21 cellular contexts compared by ENCODE assay signal in the genomic region with DNA sequence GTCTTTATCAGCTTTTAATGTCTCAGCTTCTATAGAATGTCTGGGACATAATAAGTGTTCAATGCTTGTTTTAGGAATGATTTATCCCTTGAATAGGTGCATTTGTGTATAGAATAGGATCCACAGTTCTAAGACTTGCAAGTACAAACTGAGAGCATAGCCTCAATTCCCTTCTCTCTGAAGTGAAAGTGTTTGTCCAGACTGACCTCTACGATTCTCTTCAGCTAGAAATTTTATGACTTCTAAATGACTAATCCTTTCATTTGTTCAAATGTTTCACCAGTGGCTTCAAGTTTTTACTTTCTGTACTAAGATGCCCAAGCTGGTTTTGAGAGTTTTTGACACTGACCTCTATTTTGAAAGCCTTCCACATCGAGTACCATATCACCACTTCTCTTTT.
A peak's percentile ranks its signal among the peaks of the same experiment; 100 is the strongest.
DNase-seq lines count a peak whose midpoint lies in the region; ATAC-seq, FAIRE-seq and TF ChIP-seq lines count a peak whose summit lies in the region.
"Had no signal": no experiment of that assay in that cellular context is flagged by ENCODE, and none has a peak within 500 bp of the region (broad histone marks: within the 10 kb centered on the region; RNA-seq: fewer than 3 reads in every experiment).

No MANE protein-coding gene starts in this region.

- no peak for FAIRE-seq in endothelial cell of umbilical vein (lab: Jason Lieb, UNC)

- H3K27me3 ChIP-seq in OCI-LY3 (ENCODE audit: low read depth, low read length) (no peaks in the 10 kb centered on the region), endothelial cell of umbilical vein (ENCODE audit: control insufficient read depth in 2 of 2, insufficient read depth in 2 of 2, low read length in 2 of 2) (no peaks in the 10 kb centered on the region), uterus (no peaks in the 10 kb centered on the region)
- H3K27me3 ChIP-seq: adrenal gland, esophagus muscularis mucosa, heart left ventricle, SJCRH30, thyroid gland had no signal

- TF ChIP-seq POLR2A in endothelial cell of umbilical vein (IDR thresholded peaks at IDR 0.05; ENCODE audit: low read depth, low read length) (no peak), uterus (IDR thresholded peaks at IDR 0.05) (no peak)

- H3K4me3 ChIP-seq in OCI-LY3 (ENCODE audit: low read length): no peak overlapping the region
- no peak overlapping the region for H3K4me3 ChIP-seq in endothelial cell of umbilical vein (replicated peaks in 1 of 3; ENCODE audit: insufficient read depth in 1 of 3, low read depth in 1 of 3, low read length in 3 of 3)
- H3K4me3 ChIP-seq in skeletal muscle cell (ENCODE audit: low read depth, low read length): no peak overlapping the region
- H3K4me3 ChIP-seq in uterus: no peak overlapping the region
- H3K4me3 ChIP-seq: adrenal gland, esophagus muscularis mucosa, heart left ventricle, left ventricle myocardium inferior, SJCRH30, thyroid gland had no signal

- TF ChIP-seq CTCF in OCI-LY3 (IDR thresholded peaks at IDR 0.05; ENCODE audit: low read depth, low read length) (no peak), endothelial cell of umbilical vein (IDR thresholded peaks at IDR 0.05; ENCODE audit: extremely low read depth in 1 of 2, insufficient read depth in 1 of 2, low read depth in 1 of 2, low read length in 2 of 2) (no peak), uterus (IDR thresholded peaks at IDR 0.05) (no peak)

- POLR2A ChIA-PET in endothelial cell of umbilical vein (lab: Charles Lee): no interaction called here

- CTCF ChIA-PET in endothelial cell of umbilical vein (lab: Charles Lee): interaction anchor here (1.3 kb wide), 1 partner anchor 21 kb away, joined by 3 read pairs; no protein-coding TSS in a partner anchor

- DNase-seq in endothelial cell of umbilical vein (ENCODE audit: low read depth, low spot score): peak; percentile 26
- DNase-seq in skeletal muscle cell (ENCODE audit: low read depth): peak; percentile 23
- DNase-seq in uterus: no peak
- DNase-seq in effector CD8-positive, alpha-beta T cell (lab: John Stamatoyannopoulos, UW): no peak
- DNase-seq: activated CD4-positive, alpha-beta memory T cell treated with anti-CD3 and anti-CD28 coated beads for 36 hours; adrenal gland; caudate nucleus; effector CD4-positive, alpha-beta T cell; heart left ventricle; left ventricle myocardium inferior; NCI-H146; SJCRH30; stimulated activated CD4-positive, alpha-beta T cell treated with anti-CD3 and anti-CD28 coated beads, Interleukin-1b, Interleukin-23, amount 100 ng/mL, for 48 hours; stimulated activated naive B cell treated with anti-CD40 and anti-IgM and Interleukin-4, amounts not matched to agents 10 μg/mL and 1 μg/mL and 100 μg/mL, for 72 hours; thyroid gland had no signal

- no TSS peak for BruUV-seq in endothelial cell of umbilical vein (replicated peaks; lab: Mats Ljungman, UMichigan)

- H3K36me3 ChIP-seq in OCI-LY3 (replicated peaks; ENCODE audit: low read depth, low read length) (no peaks in the 10 kb centered on the region), endothelial cell of umbilical vein (ENCODE audit: control insufficient read depth in 2 of 2, extremely low read depth in 1 of 2, insufficient read depth in 2 of 2, low read length in 2 of 2) (no peaks in the 10 kb centered on the region), uterus (no peaks in the 10 kb centered on the region)
- H3K36me3 ChIP-seq: adrenal gland, esophagus muscularis mucosa, heart left ventricle, left ventricle myocardium inferior, SJCRH30, thyroid gland had no signal

- H2AFZ ChIP-seq in OCI-LY3 (ENCODE audit: low read depth, low read length): 0 out of 2 replicates have a peak overlapping the region, but pooled peaks have one; percentile 1
- H2AFZ ChIP-seq in endothelial cell of umbilical vein (ENCODE audit: low read depth, low read length): peak overlapping the region; percentile 68

- intact Hi-C loops in endothelial cell of umbilical vein (cut with micrococcal nuclease): no loop called here
- intact Hi-C loops in uterus (cut with DNase I; ENCODE audit: low total_unique reads): no loop called here

- no peaks in the 10 kb centered on the region for H3K9me1 ChIP-seq in endothelial cell of umbilical vein (replicated peaks; ENCODE audit: control insufficient read depth, extremely low read depth, insufficient read depth, low read length)

- H3K79me2 ChIP-seq in OCI-LY3 (ENCODE audit: low read length) (no peaks in the 10 kb centered on the region), endothelial cell of umbilical vein (ENCODE audit: control insufficient read depth, insufficient read depth, low read length) (no peaks in the 10 kb centered on the region)

- ATAC-seq in GM18511 (IDR thresholded peaks at IDR 0.05; ENCODE audit: unreplicated experiment) (peak; percentile 74), HG03196 (IDR thresholded peaks at IDR 0.05; ENCODE audit: unreplicated experiment) (no peak)
- ATAC-seq: heart left ventricle; Panc1; stimulated activated naive B cell treated with anti-CD40 and anti-IgM and Interleukin-4, amounts not matched to agents 10 μg/mL and 1 μg/mL and 100 μg/mL, for 72 hours; WTC11 had no signal

- no peak overlapping the region for H3K4me2 ChIP-seq in OCI-LY3 (ENCODE audit: low read length)
- H3K4me2 ChIP-seq in endothelial cell of umbilical vein (ENCODE audit: insufficient read depth, low read length): no peak overlapping the region

- H3K4me1 ChIP-seq in OCI-LY3 (ENCODE audit: low read length) (no peaks in the 10 kb centered on the region), endothelial cell of umbilical vein (ENCODE audit: control insufficient read depth, extremely low read depth, insufficient read depth, low read length) (no peaks in the 10 kb centered on the region), uterus (no peaks in the 10 kb centered on the region)
- H3K4me1 ChIP-seq: adrenal gland, esophagus muscularis mucosa, heart left ventricle, left ventricle myocardium inferior, SJCRH30, thyroid gland had no signal

- H3K9ac ChIP-seq in OCI-LY3 (ENCODE audit: low read length) (no peak overlapping the region), endothelial cell of umbilical vein (replicated peaks; ENCODE audit: extremely low read depth, insufficient read depth, low read length) (no peak overlapping the region)

- H3K9me3 ChIP-seq in OCI-LY3 (ENCODE audit: insufficient read depth, low read length) (0 out of 2 replicates have a peak, but pooled peaks cover 2% of the 10 kb centered on the region), endothelial cell of umbilical vein (replicated peaks; ENCODE audit: control insufficient read depth, insufficient read depth, low read length) (no peaks in the 10 kb centered on the region), uterus (no peaks in the 10 kb centered on the region)
- H3K9me3 ChIP-seq: adrenal gland, esophagus muscularis mucosa, left ventricle myocardium inferior, SJCRH30, thyroid gland had no signal

- no peak overlapping the region for H3K27ac ChIP-seq in OCI-LY3 (ENCODE audit: low read length)
- H3K27ac ChIP-seq in endothelial cell of umbilical vein (ENCODE audit: insufficient read depth, low read depth, low read length): no peak overlapping the region
- H3K27ac ChIP-seq in uterus: no peak overlapping the region
- H3K27ac ChIP-seq: adrenal gland, esophagus muscularis mucosa, heart left ventricle, left ventricle myocardium inferior, SJCRH30, thyroid gland had no signal

- dilution Hi-C loops in endothelial cell of umbilical vein (cut with MboI; ENCODE audit: extremely low pct_ligation_motif_present, low sequenced_read_pairs): no loop called here

- H4K20me1 ChIP-seq in OCI-LY3 (ENCODE audit: insufficient read depth, low read length) (no peaks in the 10 kb centered on the region), endothelial cell of umbilical vein (replicated peaks; ENCODE audit: control insufficient read depth, extremely low read depth, insufficient read depth, low read length) (no peaks in the 10 kb centered on the region)

TF ChIP-seq in endothelial cell of umbilical vein, 7 proteins besides CTCF, POLR2A, EP300 and RAD21:
- no peak for TF ChIP-seq POLR2AphosphoS5 (IDR thresholded peaks at IDR 0.05; ENCODE audit: insufficient read depth, low read depth, low read length)
- TF ChIP-seq, protein P1, sequence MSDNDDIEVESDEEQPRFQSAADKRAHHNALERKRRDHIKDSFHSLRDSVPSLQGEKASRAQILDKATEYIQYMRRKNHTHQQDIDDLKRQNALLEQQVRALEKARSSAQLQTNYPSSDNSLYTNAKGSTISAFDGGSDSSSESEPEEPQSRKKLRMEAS (IDR thresholded peaks at IDR 0.05; ENCODE audit: insufficient read depth, insufficient read length): no peak
- no peak for TF ChIP-seq MYC (IDR thresholded peaks at IDR 0.05; ENCODE audit: low read depth, low read length)
- TF ChIP-seq EZH2 (IDR thresholded peaks at IDR 0.05; ENCODE audit: borderline replicate concordance, low read depth, low read length, severe bottlenecking): no peak
- TF ChIP-seq GATA2 (IDR thresholded peaks at IDR 0.05; ENCODE audit: insufficient read depth, insufficient read length, low read depth, low read length): no peak

Comparison
In these comparisons a context has a peak if more than half of its experiments do, and no peak if none do; other contexts are left out.
1. DNase-seq: peak in endothelial cell of umbilical vein (single experiment) and skeletal muscle cell (single experiment); none in uterus (0 of 2) and effector CD8-positive, alpha-beta T cell (single experiment).